Comparison of ENCODE assay signal across 1 cellular context in genomic region chr4:169604131-169604900, GRCh38.
TF ChIP-seq lines count a peak whose summit lies in the region.

No MANE protein-coding gene starts in this region.

TF ChIP-seq in GM12878, 131 proteins besides CTCF, POLR2A, EP300 and RAD21 (continued from another document):
- TF ChIP-seq NKRF (conservative IDR thresholded peaks at IDR 0.05): no peak
- TF ChIP-seq ATF7 (IDR thresholded peaks at IDR 0.05; ENCODE audit: low read depth): 0 out of 2 replicates have a peak, but pooled peaks have one; percentile 39
- TF ChIP-seq RUNX3 (IDR thresholded peaks at IDR 0.05; ENCODE audit: low read length): peak; percentile 57; the same call in 1 of the 2 replicates
- peak; percentile 51; the same call in 1 of the 2 replicates for TF ChIP-seq BACH1 (IDR thresholded peaks at IDR 0.05; ENCODE audit: borderline replicate concordance)
